In genomic region chr11:66567787-66568123, GRCh38 we compare ENCODE assay signal across 1 cellular context.
TF ChIP-seq lines count a peak whose summit lies in the region.

No MANE protein-coding gene starts in this region.

TF ChIP-seq in H1, 55 proteins besides CTCF, POLR2A, EP300 and RAD21:
- no peak for TF ChIP-seq KDM5A (IDR thresholded peaks at IDR 0.05; ENCODE audit: low read length)
- no peak for TF ChIP-seq SUZ12 (IDR thresholded peaks at IDR 0.05; ENCODE audit: low read length)
- no peak for TF ChIP-seq KDM4A (IDR thresholded peaks at IDR 0.05; ENCODE audit: low read depth, low read length, severe bottlenecking)
- TF ChIP-seq RFX5 (IDR thresholded peaks at IDR 0.05; ENCODE audit: borderline replicate concordance, low read depth, low read length) = no peak
- TF ChIP-seq EGR1 (IDR thresholded peaks at IDR 0.05; ENCODE audit: borderline replicate concordance, low read depth, low read length) = no peak
- no peak for TF ChIP-seq TAF1 (IDR thresholded peaks at IDR 0.05; ENCODE audit: low read depth, low read length)
- TF ChIP-seq NANOG (IDR thresholded peaks at IDR 0.05; ENCODE audit: insufficient read depth, low read depth, low read length, poor library complexity, severe bottlenecking) = no peak
- TF ChIP-seq HDAC2 (IDR thresholded peaks at IDR 0.05; ENCODE audit: borderline replicate concordance in 1 of 2, low read depth in 2 of 2, low read length in 2 of 2) = no peak
